21 cellular contexts compared by ENCODE assay signal in the genomic region with DNA sequence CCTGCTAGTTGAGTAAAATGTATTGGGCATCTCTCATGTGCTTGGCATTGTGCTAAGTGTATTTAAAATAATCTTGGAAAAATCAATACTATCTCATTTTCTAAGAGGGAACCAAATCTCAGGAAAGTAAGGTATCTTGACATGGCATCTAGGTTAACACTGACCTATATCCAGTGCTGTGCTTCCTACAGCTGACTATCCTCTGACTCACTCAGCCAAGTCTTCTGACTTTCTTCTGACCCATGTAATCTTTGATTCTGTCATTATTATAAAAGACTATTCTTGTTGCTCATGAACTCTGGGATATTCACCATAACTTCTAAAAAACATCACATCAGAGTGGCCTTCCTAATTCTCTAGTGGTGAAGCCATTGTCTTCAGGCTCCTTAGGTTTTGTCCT.
"Had no signal": no experiment of that assay in that cellular context is flagged by ENCODE, and none has a peak within 500 bp of the region (broad histone marks: within the 10 kb centered on the region; RNA-seq: fewer than 3 reads in every experiment).

No MANE protein-coding gene starts in this region.

- ATAC-seq: activated CD8-positive, alpha-beta memory T cell treated with anti-CD3 and anti-CD28 coated beads, Interleukin-2, amount 10 ng/mL, durations not matched to agents 7 days and 5 days; activated T-cell treated with anti-CD3 and anti-CD28 coated beads, Interleukin-2, amount 50 U/mL, for 4 hours; Panc1 had no signal

- DNase-seq: activated B cell treated with CpG ODN at 0.5 μM for 24 hours; activated CD4-positive, alpha-beta T cell treated with anti-CD3 and anti-CD28 coated beads for 1 hour; activated CD4-positive, alpha-beta T cell treated with anti-CD3 and anti-CD28 coated beads, Interleukin-2, amount 10 ng/mL, durations not matched to agents 24 days and 14 days; activated CD4-positive, alpha-beta T cell treated with anti-CD3 and anti-CD28 coated beads, Interleukin-2, amount 50 U/mL, for 48 hours; activated CD8-positive, alpha-beta memory T cell treated with anti-CD3 and anti-CD28 coated beads, Interleukin-2, amount 10 ng/mL, durations not matched to agents 7 days and 5 days; activated gamma-delta T cell treated with Interleukin-2 at 50 U/mL for 16 hours; activated naive CD4-positive, alpha-beta T cell treated with anti-CD3 and anti-CD28 coated beads, Interleukin-2, amount 10 ng/mL, durations not matched to agents 7 days and 5 days; activated naive CD8-positive, alpha-beta T cell treated with anti-CD3 and anti-CD28 coated beads for 36 hours; activated T-cell treated with anti-CD3 and anti-CD28 coated beads, Interleukin-2, amount 50 U/mL, for 4 hours; anterior cingulate cortex; NCI-H1048; NCI-H1417; NCI-H1930; NCI-H2171; NCI-H2227 treated with DMSO at 0.1 percent for 48 hours; NCI-H510A; NCI-H526 treated with DMSO at 0.1 percent for 48 hours; NCI-H82; SHP77 treated with DMSO at 0.1 percent for 48 hours; T-helper 9 cell had no signal
